In genomic region chr4:123856689-123857545, GRCh38 we compare ENCODE assay signal across 8 cellular contexts.
A peak's percentile ranks its signal among the peaks of the same experiment; 100 is the strongest.
DNase-seq lines count a peak whose midpoint lies in the region; ATAC-seq and TF ChIP-seq lines count a peak whose summit lies in the region.

No MANE protein-coding gene starts in this region.

- H3K27ac ChIP-seq in ascending aorta (peak overlapping the region; percentile 42 to 51), stomach (peak overlapping the region in 4 of 5 donors; percentile 13 to 65 (median 46))

- WGBS in stomach, 5 donors, result 7 to 13% (median 11%) methylated on average over 9 of the region's 9 CpGs

- TF ChIP-seq CTCF in ascending aorta (IDR thresholded peaks at IDR 0.05) (peak in 1 of 3 experiments; percentile 7), stomach (IDR thresholded peaks at IDR 0.05) (peak in 1 of 7 experiments; percentile 4), BE2C (IDR thresholded peaks at IDR 0.05; ENCODE audit: low read depth, low read length) (no peak)

- intact Hi-C loops in ascending aorta (cut with DNase I), result no loop called here
- intact Hi-C loops in stomach (cut with DNase I; ENCODE audit: low total_unique reads), result no loop called here

- H3K4me3 ChIP-seq in ascending aorta (peak overlapping the region; percentile 9 to 38), stomach (no peak overlapping the region), BE2C (ENCODE audit: low read depth, low read length) (no peak overlapping the region)

- ATAC-seq in GM18498 (IDR thresholded peaks at IDR 0.05; ENCODE audit: unreplicated experiment), result no peak
- no peak for ATAC-seq in HG03196 (IDR thresholded peaks at IDR 0.05; ENCODE audit: unreplicated experiment)

- H3K27me3 ChIP-seq in ascending aorta (no peaks in the 10 kb centered on the region), stomach (no peaks in the 10 kb centered on the region), BE2C (no peaks in the 10 kb centered on the region)

- no peaks in the 10 kb centered on the region for H3K9me3 ChIP-seq in ascending aorta
- no peaks in the 10 kb centered on the region for H3K9me3 ChIP-seq in stomach
- H3K9me3 ChIP-seq in BE2C, result no peaks in the 10 kb centered on the region

- TF ChIP-seq EP300 in stomach (IDR thresholded peaks at IDR 0.05), result no peak

- in situ Hi-C loops in KBM-7 (cut with MboI; ENCODE audit: low pct_unique_long_range_greater_than_20kb, low sequenced_read_pairs), result no loop called here

- peaks cover 0 to 5% of the 10 kb centered on the region in 2 donors for H3K4me1 ChIP-seq in ascending aorta
- H3K4me1 ChIP-seq in stomach, result peaks cover 0 to 12% (median 5%) of the 10 kb centered on the region in 4 donors
- no peaks in the 10 kb centered on the region for H3K4me1 ChIP-seq in BE2C

- no peak for TF ChIP-seq POLR2A in stomach (IDR thresholded peaks at IDR 0.05)

- H3K36me3 ChIP-seq in ascending aorta (no peaks in the 10 kb centered on the region), stomach (no peaks in the 10 kb centered on the region), BE2C (no peaks in the 10 kb centered on the region)

- peak; percentile 55 for DNase-seq in KBM-7
- no peak for DNase-seq in ascending aorta (ENCODE audit: low spot score in 2 of 2)
- DNase-seq in iPS-NIHi11 (ENCODE audit: low spot score), result peak; percentile 56
- DNase-seq in stomach, result peak; percentile 36
- DNase-seq in NCI-H2171 treated with DMSO at 0.1 percent for 48 hours (lab: John Stamatoyannopoulos, UW), result no peak
- DNase-seq in BE2C, result no peak

Comparison
In these comparisons a context has a peak if more than half of its experiments do, and no peak if none do; other contexts are left out.
1. DNase-seq: peak in KBM-7 (single experiment), iPS-NIHi11 (single experiment) and stomach (single experiment); none in ascending aorta (0 of 2), NCI-H2171 treated with DMSO at 0.1 percent for 48 hours (single experiment) and BE2C (single experiment).
2. H3K4me3 ChIP-seq: peak in ascending aorta (2 of 2); none in stomach (0 of 4) and BE2C (single experiment).